ENCODE assay signal across 23 cellular contexts in genomic region chr3:137746808-137747207, GRCh38. TPM values are rescaled to one million over a fixed set of nuclear protein-coding genes. Genes with fewer than 3 reads are reported as not detected.
"Had no signal": no experiment of that assay in that cellular context is flagged by ENCODE, and none has a peak within 500 bp of the region (broad histone marks: within the 10 kb centered on the region; RNA-seq: fewer than 3 reads in every experiment).

No MANE protein-coding gene starts in this region.

- H3K9me3 ChIP-seq: MG63, SJCRH30 had no signal

- H3K4me3 ChIP-seq: MG63, SJCRH30 had no signal

- H3K4me1 ChIP-seq: SJCRH30 had no signal

- DNase-seq: IMR-90, Karpas-422, KG1, MG63, NCI-H1092, NCI-H1105 treated with DMSO at 0.1 percent for 48 hours, NCI-H1417 treated with DMSO at 0.1 percent for 48 hours, NCI-H146, NCI-H1694 treated with DMSO at 0.1 percent for 48 hours, NCI-H1930, NCI-H2081, NCI-H2107, NCI-H2227 treated with DMSO at 0.1 percent for 48 hours, NCI-H524, NCI-H526 treated with DMSO at 0.1 percent for 48 hours, NCI-H774, SHP77, SJCRH30 had no signal

- ATAC-seq: HepG2, SK-N-SH treated with all-trans-retinoic acid at 6 μM for 48 hours had no signal

- H3K36me3 ChIP-seq: MG63, SJCRH30 had no signal

- H3K27ac ChIP-seq: RWPE1, SJCRH30 had no signal

- H3K27me3 ChIP-seq: SJCRH30 had no signal

RNA-seq across cellular contexts. Expression of gene SOX14, which starts 17.3 kb away (rescaled TPM):
- total RNA-seq: HepG2, HT1080, IMR-90, NCI-H460, SJCRH30 had no signal
- polyA plus RNA-seq: HepG2, IMR-90 had no signal
